8 cellular contexts compared by ENCODE assay signal in genomic region chr11:62792193-62792575, GRCh38. TPM values are rescaled to one million over a fixed set of nuclear protein-coding genes. Genes with fewer than 3 reads are reported as not detected.
DNase-seq lines count a peak whose midpoint lies in the region; ATAC-seq, FAIRE-seq and TF ChIP-seq lines count a peak whose summit lies in the region.

No MANE protein-coding gene starts in this region.

- H3K4me3 ChIP-seq in AG10803 (ENCODE audit: low read length) (peak overlapping the region; percentile 31), HUES6 (ENCODE audit: low read depth, low read length) (peak overlapping the region; percentile 100), brain microvascular endothelial cell (ENCODE audit: low read depth, low read length) (no peak overlapping the region), upper lobe of right lung (peak overlapping the region; percentile 97)

- H3K27me3 ChIP-seq in HUES6 (ENCODE audit: control insufficient read depth, insufficient read depth, low read length) = no peaks in the 10 kb centered on the region
- no peaks in the 10 kb centered on the region for H3K27me3 ChIP-seq in brain microvascular endothelial cell (replicated peaks)
- H3K27me3 ChIP-seq in upper lobe of right lung = no peaks in the 10 kb centered on the region

- H3K4me1 ChIP-seq in HUES6 (ENCODE audit: control insufficient read depth, insufficient read depth, low read length) (peaks cover 14% of the 10 kb centered on the region), upper lobe of right lung (peaks cover 35% of the 10 kb centered on the region)

- peak overlapping the region; percentile 77 for H3K27ac Mint-ChIP-seq in memory B cell

- no peaks in the 10 kb centered on the region for H3K27me3 Mint-ChIP-seq in memory B cell

- H3K9me3 Mint-ChIP-seq in memory B cell = no peaks in the 10 kb centered on the region

- DNase-seq in AG10803 (ENCODE audit: low read depth) (no peak), brain microvascular endothelial cell (no peak), memory B cell (ENCODE audit: low spot score in 2 of 2) (no peak), upper lobe of right lung (no peak), mesenteric fat pad (ENCODE audit: low spot score) (no peak), HTR-8/SVneo (ENCODE audit: insufficient read length, low spot score) (no peak)
- DNase-seq in activated CD8-positive, alpha-beta memory T cell treated with anti-CD3 and anti-CD28 coated beads, Interleukin-2, amount 50 U/mL, for 4 hours = no peak

- H3K9me3 ChIP-seq in HUES6 (ENCODE audit: control insufficient read depth, insufficient read depth, low read depth, low read length) = no peaks in the 10 kb centered on the region
- no peaks in the 10 kb centered on the region for H3K9me3 ChIP-seq in upper lobe of right lung

- no peak for TF ChIP-seq CTCF in AG10803 (conservative IDR thresholded peaks at IDR 0.05; ENCODE audit: low read length)
- no peak for TF ChIP-seq CTCF in brain microvascular endothelial cell (IDR thresholded peaks at IDR 0.05; ENCODE audit: low read depth, low read length, missing control alignments)
- no peak for TF ChIP-seq CTCF in upper lobe of right lung (IDR thresholded peaks at IDR 0.05)

- in situ Hi-C loops in brain microvascular endothelial cell (cut with HindIII; ENCODE audit: low pct_ligation_motif_present, low sequenced_read_pairs) = no loop called here

- H3K4me1 Mint-ChIP-seq in memory B cell = peaks cover 34% of the 10 kb centered on the region

- H3K36me3 ChIP-seq in HUES6 (ENCODE audit: control insufficient read depth, insufficient read depth, low read length) (peaks cover 65% of the 10 kb centered on the region), brain microvascular endothelial cell (replicated peaks) (peaks cover 67% of the 10 kb centered on the region), upper lobe of right lung (peaks cover 71% of the 10 kb centered on the region)

- peak overlapping the region; percentile 88 for H3K4me3 Mint-ChIP-seq in memory B cell

- H3K36me3 Mint-ChIP-seq in memory B cell = peaks cover 21% of the 10 kb centered on the region

- intact Hi-C loops in upper lobe of right lung (cut with DNase I) = loop anchor here (10.0 kb wide), 1 partner anchor 63 kb away; no protein-coding TSS in a partner anchor

- ATAC-seq in memory B cell (ENCODE audit: low read depth) (no peak), upper lobe of right lung (no peak)

- peak overlapping the region; percentile 96 for H3K9ac ChIP-seq in HUES6 (ENCODE audit: low read length)

- no peak for FAIRE-seq in HTR-8/SVneo (lab: Jason Lieb, UNC)

- H3K27ac ChIP-seq in HUES6 (ENCODE audit: low read depth, low read length) = no peak overlapping the region
- peak overlapping the region; percentile 7 for H3K27ac ChIP-seq in brain microvascular endothelial cell
- peak overlapping the region; percentile 92 for H3K27ac ChIP-seq in upper lobe of right lung

RNA-seq across cellular contexts. Expression of gene TMEM223, which starts 0.4 kb away (rescaled TPM):
- total RNA-seq in upper lobe of right lung (14.8 TPM), mesenteric fat pad (14.7 TPM)

RNA-seq across cellular contexts. Expression of gene TMEM179B, which starts 5.0 kb away (rescaled TPM):
- 52.4 TPM for total RNA-seq in upper lobe of right lung
- total RNA-seq in mesenteric fat pad = 30.6 TPM

RNA-seq across cellular contexts. Expression of gene NXF1, which starts 13.1 kb away (rescaled TPM):
- total RNA-seq in upper lobe of right lung (96.2 TPM), mesenteric fat pad (77.6 TPM)

RNA-seq across cellular contexts. Expression of gene TAF6L, which starts 21.0 kb away (rescaled TPM):
- 23.9 TPM for total RNA-seq in upper lobe of right lung
- total RNA-seq in mesenteric fat pad = 22.3 TPM

RNA-seq across cellular contexts. Expression of gene POLR2G, which starts 30.8 kb away (rescaled TPM):
- total RNA-seq in upper lobe of right lung (54.7 TPM), mesenteric fat pad (44.7 TPM)
